In genomic region chr3:108862865-108863798, GRCh38 we compare ENCODE assay signal across 8 cellular contexts. TPM values are rescaled to one million over a fixed set of nuclear protein-coding genes. Genes with fewer than 3 reads are reported as not detected.
DNase-seq lines count a peak whose midpoint lies in the region; ATAC-seq and TF ChIP-seq lines count a peak whose summit lies in the region.

No MANE protein-coding gene starts in this region.

- no peak for TF ChIP-seq POLR2A in testis (IDR thresholded peaks at IDR 0.05)
- no peak for TF ChIP-seq POLR2A in erythroblast (IDR thresholded peaks at IDR 0.05; ENCODE audit: low read length)

- H3K9me3 ChIP-seq in testis = no peaks in the 10 kb centered on the region

- DNase-seq in GM03348 (ENCODE audit: low spot score) (peak; percentile 13), iris pigment epithelial cell (ENCODE audit: low read depth) (peak; percentile 93), testis (no peak), osteocyte (ENCODE audit: extremely low spot score, unreplicated experiment) (no peak), erythroblast (lab: John Stamatoyannopoulos, UW) (no peak)
- peak; percentile 69 for DNase-seq in activated CD4-positive, alpha-beta T cell treated with anti-CD3 and anti-CD28 coated beads, Interleukin-2, amount 10 ng/mL, durations not matched to agents 24 days and 14 days

- ATAC-seq in HG02884 (IDR thresholded peaks at IDR 0.05; ENCODE audit: unreplicated experiment) = peak; percentile 74
- ATAC-seq in HG02763 (IDR thresholded peaks at IDR 0.05; ENCODE audit: unreplicated experiment) = no peak

- H3K27me3 ChIP-seq in testis = no peaks in the 10 kb centered on the region

- no peaks in the 10 kb centered on the region for H3K27me3 Mint-ChIP-seq in activated CD4-positive, alpha-beta T cell treated with anti-CD3 and anti-CD28 coated beads, Interleukin-2, amount 10 ng/mL, durations not matched to agents 24 days and 14 days
- peaks cover 3% of the 10 kb centered on the region for H3K27me3 Mint-ChIP-seq in osteocyte (ENCODE audit: unreplicated experiment)

- TF ChIP-seq CTCF in testis (IDR thresholded peaks at IDR 0.05) (no peak), osteocyte (IDR thresholded peaks at IDR 0.05) (no peak)

- no peak overlapping the region for H3K4me3 ChIP-seq in testis

- peaks cover 42% of the 10 kb centered on the region for H3K4me1 Mint-ChIP-seq in activated CD4-positive, alpha-beta T cell treated with anti-CD3 and anti-CD28 coated beads, Interleukin-2, amount 10 ng/mL, durations not matched to agents 24 days and 14 days
- no peaks in the 10 kb centered on the region for H3K4me1 Mint-ChIP-seq in osteocyte (ENCODE audit: unreplicated experiment)

- no peak overlapping the region for H3K27ac ChIP-seq in testis

- no peaks in the 10 kb centered on the region for H3K36me3 ChIP-seq in testis (ENCODE audit: low read depth, missing control alignments)

- peak overlapping the region; percentile 99 for H3K27ac Mint-ChIP-seq in activated CD4-positive, alpha-beta T cell treated with anti-CD3 and anti-CD28 coated beads, Interleukin-2, amount 10 ng/mL, durations not matched to agents 24 days and 14 days
- H3K27ac Mint-ChIP-seq in osteocyte (ENCODE audit: unreplicated experiment) = no peak overlapping the region

- intact Hi-C loops in activated CD4-positive, alpha-beta T cell treated with anti-CD3 and anti-CD28 coated beads, Interleukin-2, amount 10 ng/mL, durations not matched to agents 24 days and 14 days (cut with micrococcal nuclease) = loop anchor here (1.0 to 5.0 kb wide), 4 partner anchors 20 to 41 kb away; partner anchors contain the start of gene TRAT1
- intact Hi-C loops in testis (cut with DNase I; ENCODE audit: low total_unique reads) = no loop called here

- 56 to 67% methylated on average over 7 of the region's 7 CpGs for WGBS in testis, 2 donors

- H3K4me1 ChIP-seq in testis = no peaks in the 10 kb centered on the region

- H3K36me3 Mint-ChIP-seq in activated CD4-positive, alpha-beta T cell treated with anti-CD3 and anti-CD28 coated beads, Interleukin-2, amount 10 ng/mL, durations not matched to agents 24 days and 14 days (ENCODE audit: low read depth) = peaks cover 62% of the 10 kb centered on the region
- H3K36me3 Mint-ChIP-seq in osteocyte (ENCODE audit: unreplicated experiment) = no peaks in the 10 kb centered on the region

- peaks cover 6% of the 10 kb centered on the region for H3K9me3 Mint-ChIP-seq in activated CD4-positive, alpha-beta T cell treated with anti-CD3 and anti-CD28 coated beads, Interleukin-2, amount 10 ng/mL, durations not matched to agents 24 days and 14 days
- H3K9me3 Mint-ChIP-seq in osteocyte (ENCODE audit: unreplicated experiment) = no peaks in the 10 kb centered on the region

- H3K4me3 Mint-ChIP-seq in activated CD4-positive, alpha-beta T cell treated with anti-CD3 and anti-CD28 coated beads, Interleukin-2, amount 10 ng/mL, durations not matched to agents 24 days and 14 days = peak overlapping the region; percentile 63
- H3K4me3 Mint-ChIP-seq in osteocyte (ENCODE audit: unreplicated experiment) = no peak overlapping the region

RNA-seq across cellular contexts. Expression of gene TRAT1, which starts 40.5 kb away (rescaled TPM):
- 61.0 and 66.6 TPM in 2 replicates for total RNA-seq in activated CD4-positive, alpha-beta T cell treated with anti-CD3 and anti-CD28 coated beads, Interleukin-2, amount 10 ng/mL, durations not matched to agents 24 days and 14 days
- total RNA-seq in testis = under 1 TPM in 1 of 2 donors, not detected in 1; 0.25 TPM
- 0.84 TPM for polyA plus RNA-seq in testis (ENCODE audit: insufficient read depth, low read depth, low replicate concordance)
- total RNA-seq in osteocyte = not detected in 2 replicates

Comparison
In these comparisons a context has a peak if more than half of its experiments do, and no peak if none do; other contexts are left out.
1. DNase-seq: peak in GM03348 (single experiment), activated CD4-positive, alpha-beta T cell treated with anti-CD3 and anti-CD28 coated beads, Interleukin-2, amount 10 ng/mL, durations not matched to agents 24 days and 14 days (single experiment) and iris pigment epithelial cell (single experiment); none in testis (single experiment), osteocyte (single experiment) and erythroblast (0 of 2).
2. RNA of gene TRAT1, which starts 40.5 kb away (total RNA-seq): 61.0 to 66.6 TPM in activated CD4-positive, alpha-beta T cell treated with anti-CD3 and anti-CD28 coated beads, Interleukin-2, amount 10 ng/mL, durations not matched to agents 24 days and 14 days; 0.25 TPM in testis and not detected in osteocyte; every median in the first group is over 10 times any median in the second.